Comparison of ENCODE assay signal across 9 cellular contexts in genomic region chr1:156657971-156658319, GRCh38. TPM values are rescaled to one million over a fixed set of nuclear protein-coding genes. Genes with fewer than 3 reads are reported as not detected.
DNase-seq lines count a peak whose midpoint lies in the region; ATAC-seq and TF ChIP-seq lines count a peak whose summit lies in the region.
"Had no signal": no experiment of that assay in that cellular context is flagged by ENCODE, and none has a peak within 500 bp of the region (broad histone marks: within the 10 kb centered on the region; RNA-seq: fewer than 3 reads in every experiment).

No MANE protein-coding gene starts in this region.

- ATAC-seq in natural killer cell treated with Interleukin-12 subunit alpha and Interleukin-12 subunit beta and Interleukin-15 and Interleukin-18, amount 100 ng/mL, for 72 hours = no peak

- no peak overlapping the region for H3K4me3 ChIP-seq in HL-60 (replicated peaks; ENCODE audit: insufficient read depth, low read length)
- H3K4me3 ChIP-seq in WI38 (ENCODE audit: low read depth, low read length) = no peak overlapping the region

- peaks cover 29 to 30% of the 10 kb centered on the region in 2 donors for H3K27me3 Mint-ChIP-seq in natural killer cell treated with Interleukin-12 subunit alpha and Interleukin-12 subunit beta and Interleukin-15 and Interleukin-18, amount 100 ng/mL, for 72 hours

- H3K4me3 Mint-ChIP-seq in natural killer cell treated with Interleukin-12 subunit alpha and Interleukin-12 subunit beta and Interleukin-15 and Interleukin-18, amount 100 ng/mL, for 72 hours = peak overlapping the region; percentile 84

- DNase-seq in HL-60 (ENCODE audit: low read depth in 1 of 2, low spot score in 1 of 2) (peak in 1 of 2 experiments; percentile 36), DMS114 treated with DMSO at 0.1 percent for 48 hours (lab: John Stamatoyannopoulos, UW; ENCODE audit: unreplicated experiment) (no peak)
- no peak for DNase-seq in natural killer cell treated with Interleukin-12 subunit alpha and Interleukin-12 subunit beta and Interleukin-15 and Interleukin-18, amount 100 ng/mL, for 72 hours (ENCODE audit: low spot score)
- no peak for DNase-seq in activated CD4-positive, CD25-positive, alpha-beta regulatory T cell treated with anti-CD3 and anti-CD28 coated beads, Interleukin-2, amount 50 U/mL, for 72 hours
- DNase-seq: esophagus squamous epithelium had no signal

- H3K4me1 Mint-ChIP-seq in natural killer cell treated with Interleukin-12 subunit alpha and Interleukin-12 subunit beta and Interleukin-15 and Interleukin-18, amount 100 ng/mL, for 72 hours (ENCODE audit: low read depth in 2 of 2) = peaks cover 56 to 61% of the 10 kb centered on the region in 2 donors

- no peaks in the 10 kb centered on the region for H3K36me3 Mint-ChIP-seq in natural killer cell treated with Interleukin-12 subunit alpha and Interleukin-12 subunit beta and Interleukin-15 and Interleukin-18, amount 100 ng/mL, for 72 hours

- peak overlapping the region; percentile 96 to 98 for H3K27ac Mint-ChIP-seq in natural killer cell treated with Interleukin-12 subunit alpha and Interleukin-12 subunit beta and Interleukin-15 and Interleukin-18, amount 100 ng/mL, for 72 hours
- H3K27ac Mint-ChIP-seq: HFFc6 had no signal

- TF ChIP-seq CTCF in HL-60 (IDR thresholded peaks at IDR 0.05; ENCODE audit: insufficient read depth, low read length) (no peak), WI38 (IDR thresholded peaks at IDR 0.05; ENCODE audit: low read depth, low read length) (peak; percentile 9; the same call in 1 of the 2 replicates)

- peak overlapping the region; percentile 32; the same call in 1 of the 2 replicates for H3K27ac ChIP-seq in HL-60 (replicated peaks)
- H3K27ac ChIP-seq: esophagus squamous epithelium had no signal

- no peaks in the 10 kb centered on the region for H3K9me3 Mint-ChIP-seq in natural killer cell treated with Interleukin-12 subunit alpha and Interleukin-12 subunit beta and Interleukin-15 and Interleukin-18, amount 100 ng/mL, for 72 hours
- H3K9me3 Mint-ChIP-seq: HFFc6 had no signal

- peaks cover 3% of the 10 kb centered on the region for H3K27me3 ChIP-seq in HL-60 (ENCODE audit: insufficient read depth, poor library complexity, severe bottlenecking)

RNA-seq across cellular contexts. Expression of gene BCAN, which starts 16.0 kb away (rescaled TPM):
- total RNA-seq in natural killer cell treated with Interleukin-12 subunit alpha and Interleukin-12 subunit beta and Interleukin-15 and Interleukin-18, amount 100 ng/mL, for 72 hours = under 1 TPM; 0.36 to 0.67 TPM
- total RNA-seq: esophagus squamous epithelium, HFFc6, pulmonary artery endothelial cell had no signal

RNA-seq across cellular contexts. Expression of gene NES, which starts 19.3 kb away (rescaled TPM):
- total RNA-seq in natural killer cell treated with Interleukin-12 subunit alpha and Interleukin-12 subunit beta and Interleukin-15 and Interleukin-18, amount 100 ng/mL, for 72 hours = not detected

RNA-seq across cellular contexts. Expression of gene HAPLN2, which starts 38.7 kb away (rescaled TPM):
- total RNA-seq in natural killer cell treated with Interleukin-12 subunit alpha and Interleukin-12 subunit beta and Interleukin-15 and Interleukin-18, amount 100 ng/mL, for 72 hours = not detected
- total RNA-seq: HFFc6, kidney epithelial cell, pulmonary artery endothelial cell had no signal

RNA-seq across cellular contexts. Expression of gene CRABP2, which starts 47.4 kb away (rescaled TPM):
- total RNA-seq in natural killer cell treated with Interleukin-12 subunit alpha and Interleukin-12 subunit beta and Interleukin-15 and Interleukin-18, amount 100 ng/mL, for 72 hours = 1 to 10 TPM; 2.4 to 4.6 TPM

RNA-seq across cellular contexts. Expression of gene GPATCH4, which starts 56.7 kb away (rescaled TPM):
- total RNA-seq in natural killer cell treated with Interleukin-12 subunit alpha and Interleukin-12 subunit beta and Interleukin-15 and Interleukin-18, amount 100 ng/mL, for 72 hours = 100 to 1,000 TPM in 1 of 2 donors, 10 to 100 TPM in 1; 47.9 to 135 TPM
